1 cellular context compared by ENCODE assay signal in genomic region chr20:64080013-64080812, GRCh38.
TF ChIP-seq lines count a peak whose summit lies in the region.

Gene OPRL1, plus strand, starts transcription at chr20:64080082. Its CDS starts 12,639 bp downstream, at chr20:64092721.

TF ChIP-seq in HepG2, 621 proteins besides CTCF, POLR2A, EP300 and RAD21 (continued from another document and continues in another):
- TF ChIP-seq ZBTB40 (IDR thresholded peaks at IDR 0.05) (no peak), ZBTB40 (CRISPR knock-in tag; IDR thresholded peaks at IDR 0.05) (0 out of 2 replicates have a peak, but pooled peaks have one; percentile 34), FOXK2 (IDR thresholded peaks at IDR 0.05) (no peak), ZNF761 (CRISPR knock-in tag; conservative IDR thresholded peaks at IDR 0.05) (peak; percentile 50; the same call in 1 of the 2 replicates), MTERF4 (CRISPR knock-in tag; IDR thresholded peaks at IDR 0.05) (0 out of 2 replicates have a peak, but pooled peaks have one; percentile 30), E2F1 (CRISPR knock-in tag; IDR thresholded peaks at IDR 0.05) (no peak), ZNF253 (CRISPR knock-in tag; IDR thresholded peaks at IDR 0.05; ENCODE audit: borderline replicate concordance) (no peak), ZFP36L2 (CRISPR knock-in tag; IDR thresholded peaks at IDR 0.05) (no peak), ZEB1 (IDR thresholded peaks at IDR 0.05; ENCODE audit: insufficient replicate concordance, low read depth) (peak; percentile 20), U2AF2 (IDR thresholded peaks at IDR 0.05; ENCODE audit: low read depth, low read length) (no peak), AFF4 (CRISPR knock-in tag; IDR thresholded peaks at IDR 0.05) (no peak), FOXK1 (CRISPR knock-in tag; IDR thresholded peaks at IDR 0.05; ENCODE audit: borderline replicate concordance, low read depth) (no peak), BRCA1 (CRISPR knock-in tag; IDR thresholded peaks at IDR 0.05) (no peak), MXD4 (CRISPR knock-in tag; IDR thresholded peaks at IDR 0.05) (no peak), ARID4A (CRISPR knock-in tag; IDR thresholded peaks at IDR 0.05; ENCODE audit: borderline replicate concordance) (no peak), ZFAT (CRISPR knock-in tag; conservative IDR thresholded peaks at IDR 0.05) (no peak), ZC3H4 (CRISPR knock-in tag; IDR thresholded peaks at IDR 0.05; ENCODE audit: borderline replicate concordance) (no peak), ATF7-NPFF (CRISPR knock-in tag; IDR thresholded peaks at IDR 0.05; ENCODE audit: low read depth) (no peak), SP1 (IDR thresholded peaks at IDR 0.05) (no peak), SP1 (CRISPR knock-in tag; IDR thresholded peaks at IDR 0.05) (no peak), TMF1 (CRISPR knock-in tag; IDR thresholded peaks at IDR 0.05; ENCODE audit: low read depth) (0 out of 2 replicates have a peak, but pooled peaks have one; percentile 13), KIAA2018 (CRISPR knock-in tag; IDR thresholded peaks at IDR 0.05; ENCODE audit: borderline replicate concordance) (no peak), TBX3 (IDR thresholded peaks at IDR 0.05; ENCODE audit: borderline replicate concordance) (no peak), ZNF788 (CRISPR knock-in tag; IDR thresholded peaks at IDR 0.05; ENCODE audit: borderline replicate concordance) (no peak; the same call in none of the 2 replicates), FOXP1 (IDR thresholded peaks at IDR 0.05) (no peak), FOXP1 (CRISPR knock-in tag; IDR thresholded peaks at IDR 0.05) (no peak)
